23 cellular contexts compared by ENCODE assay signal in the genomic region with DNA sequence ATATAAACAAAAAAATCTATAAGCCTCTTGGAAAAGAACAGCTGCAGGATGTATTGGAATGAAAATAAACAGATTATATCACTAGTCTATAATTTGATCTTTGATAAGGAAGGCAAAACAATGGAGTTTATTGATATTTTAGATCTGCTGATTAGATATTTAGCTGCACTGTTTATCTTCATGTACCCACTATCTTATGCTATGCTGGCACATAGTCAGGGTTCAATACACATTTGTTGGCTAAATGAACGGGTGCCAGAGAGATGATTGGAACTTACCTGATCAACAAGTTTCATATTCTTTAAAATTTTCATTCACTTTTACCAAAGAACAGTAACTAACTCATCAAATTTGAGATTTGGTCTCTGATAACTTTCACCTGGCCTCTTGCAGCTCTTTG. TPM values are rescaled to one million over a fixed set of nuclear protein-coding genes. Genes with fewer than 3 reads are reported as not detected.
"Had no signal": no experiment of that assay in that cellular context is flagged by ENCODE, and none has a peak within 500 bp of the region (broad histone marks: within the 10 kb centered on the region; RNA-seq: fewer than 3 reads in every experiment).

No MANE protein-coding gene starts in this region.

- H3K27me3 Mint-ChIP-seq: activated naive CD8-positive, alpha-beta T cell; progenitor cell of endocrine pancreas; stimulated activated naive CD8-positive, alpha-beta T cell treated with anti-CD3 and anti-CD28 coated beads, Interleukin-15, Interleukin-2, amounts not matched to agents 100 ng/mL and 50 ng/mL, for 24 hours had no signal

- H3K27me3 ChIP-seq: cardiac muscle cell, right atrium auricular region, suprapubic skin, vagina had no signal

- H3K27ac ChIP-seq: cardiac muscle cell, lower lobe of right lung, right atrium auricular region, suprapubic skin had no signal

- H3K4me3 ChIP-seq: cardiac muscle cell, lower lobe of right lung, right atrium auricular region, suprapubic skin, vagina had no signal

- H3K9me3 ChIP-seq: lower lobe of right lung, right atrium auricular region, suprapubic skin, vagina had no signal

- H3K36me3 ChIP-seq: cardiac muscle cell, lower lobe of right lung, right atrium auricular region, suprapubic skin, vagina had no signal

- H3K27ac Mint-ChIP-seq: progenitor cell of endocrine pancreas had no signal

- H3K9me3 Mint-ChIP-seq: activated T-cell treated with anti-CD3 and anti-CD28 coated beads, Interleukin-2, amount 50 U/mL, for 72 hours; stimulated activated naive CD8-positive, alpha-beta T cell treated with anti-CD3 and anti-CD28 coated beads, Interleukin-15, Interleukin-2, amounts not matched to agents 100 ng/mL and 50 ng/mL, for 24 hours had no signal

- FAIRE-seq: islet of Langerhans had no signal

- H3K4me3 Mint-ChIP-seq: stimulated activated naive CD8-positive, alpha-beta T cell treated with anti-CD3 and anti-CD28 coated beads, Interleukin-15, Interleukin-2, amounts not matched to agents 100 ng/mL and 50 ng/mL, for 24 hours had no signal

- DNase-seq: activated CD4-positive, alpha-beta T cell treated with anti-CD3 and anti-CD28 coated beads, Interleukin-2, amount 50 U/mL, for 1 hour; activated CD8-positive, alpha-beta memory T cell treated with anti-CD3 and anti-CD28 coated beads, Interleukin-2, amount 50 U/mL, for 4 hours; activated gamma-delta T cell treated with Interleukin-2 at 50 U/mL for 16 hours; activated T-cell treated with anti-CD3 and anti-CD28 coated beads, Interleukin-2, amount 50 U/mL, for 72 hours; dermis blood vessel endothelial cell; effector memory CD4-positive, alpha-beta T cell; foreskin fibroblast; hippocampal formation; lower lobe of right lung; midbrain; occipital lobe; T-helper 1 cell; T1000 had no signal

- ATAC-seq: activated T-cell treated with anti-CD3 and anti-CD28 coated beads, Interleukin-2, amount 50 U/mL, for 72 hours; lower lobe of right lung had no signal

- H3K4me1 ChIP-seq: lower lobe of right lung, suprapubic skin had no signal

RNA-seq across cellular contexts. Expression of a gene that starts 26.9 kb away (rescaled TPM):
- total RNA-seq: activated T-cell treated with anti-CD3 and anti-CD28 coated beads, Interleukin-2, amount 50 U/mL, for 72 hours; cardiac muscle cell; dermis blood vessel endothelial cell; lower lobe of right lung; occipital lobe; progenitor cell of endocrine pancreas; right atrium auricular region; skeletal muscle tissue; suprapubic skin; vagina had no signal
- polyA plus RNA-seq: cardiac muscle cell, neural cell had no signal
